Comparison of ENCODE assay signal across 17 cellular contexts in the genomic region with DNA sequence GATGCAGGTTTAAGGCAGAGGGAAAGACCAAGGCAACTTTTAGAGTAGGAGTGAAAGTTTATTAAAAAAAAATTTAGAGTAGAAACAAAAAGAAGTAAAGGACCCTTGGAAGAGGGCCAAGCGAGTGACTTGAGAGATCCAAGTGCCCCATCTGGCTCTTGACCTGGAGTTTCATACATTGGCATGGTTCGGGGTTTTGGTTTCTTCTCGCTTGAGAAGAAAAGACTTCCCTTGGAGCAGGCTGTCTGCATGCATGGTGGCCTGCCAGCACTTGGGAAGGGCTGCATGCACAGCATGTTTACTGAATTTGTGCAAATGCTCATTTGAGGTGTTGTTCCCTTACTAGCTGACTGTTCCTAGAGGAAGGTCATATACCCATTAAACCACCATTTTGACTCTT. TPM values are rescaled to one million over a fixed set of nuclear protein-coding genes. Genes with fewer than 3 reads are reported as not detected.
A peak's percentile ranks its signal among the peaks of the same experiment; 100 is the strongest.
DNase-seq lines count a peak whose midpoint lies in the region; ATAC-seq and TF ChIP-seq lines count a peak whose summit lies in the region.
"Had no signal": no experiment of that assay in that cellular context is flagged by ENCODE, and none has a peak within 500 bp of the region (broad histone marks: within the 10 kb centered on the region; RNA-seq: fewer than 3 reads in every experiment).

No MANE protein-coding gene starts in this region.

- H3K27ac Mint-ChIP-seq in chondrocyte (ENCODE audit: unreplicated experiment): peak overlapping the region; percentile 7
- no peak overlapping the region for H3K27ac Mint-ChIP-seq in immature natural killer cell
- H3K27ac Mint-ChIP-seq: CD4-positive, CD25-positive, alpha-beta regulatory T cell; CD8-positive, alpha-beta T cell had no signal

- TF ChIP-seq CTCF in chondrocyte (IDR thresholded peaks at IDR 0.05) (no peak), spleen (IDR thresholded peaks at IDR 0.05 in 8 of 11, conservative IDR thresholded peaks at IDR 0.05 in 3 of 11) (no peak)

- WGBS in right cardiac atrium: 63% methylated on average over 3 of the region's 3 CpGs
- WGBS in spleen, 5 donors: 74 to 86% (median 83%) methylated on average over 3 of the region's 3 CpGs

- H3K4me3 ChIP-seq in right cardiac atrium (ENCODE audit: low read length) (no peak overlapping the region), spleen (no peak overlapping the region)
- H3K4me3 ChIP-seq: BLaER1 had no signal

- H3K9me3 ChIP-seq in right cardiac atrium (ENCODE audit: control insufficient read depth, low read length): no peaks in the 10 kb centered on the region
- no peaks in the 10 kb centered on the region for H3K9me3 ChIP-seq in spleen
- H3K9me3 ChIP-seq: BLaER1, Caco-2 had no signal

- no peak overlapping the region for H3K4me3 Mint-ChIP-seq in chondrocyte (ENCODE audit: unreplicated experiment)
- H3K4me3 Mint-ChIP-seq in immature natural killer cell: no peak overlapping the region
- H3K4me3 Mint-ChIP-seq: CD4-positive, CD25-positive, alpha-beta regulatory T cell; CD8-positive, alpha-beta T cell had no signal

- H3K4me1 ChIP-seq in right cardiac atrium (ENCODE audit: control insufficient read depth, insufficient read depth, low read length): no peaks in the 10 kb centered on the region
- no peaks in the 10 kb centered on the region for H3K4me1 ChIP-seq in spleen

- H3K36me3 Mint-ChIP-seq in chondrocyte (ENCODE audit: low read depth) (no peaks in the 10 kb centered on the region), immature natural killer cell (peaks cover 0 to 4% (median 0%) of the 10 kb centered on the region in 3 donors)
- H3K36me3 Mint-ChIP-seq: CD4-positive, CD25-positive, alpha-beta regulatory T cell; CD8-positive, alpha-beta T cell had no signal

- H3K36me3 ChIP-seq in spleen: no peaks in the 10 kb centered on the region
- H3K36me3 ChIP-seq: BLaER1 had no signal

- TF ChIP-seq POLR2A in spleen (IDR thresholded peaks at IDR 0.05): no peak

- DNase-seq in right cardiac atrium (peak in 2 of 3 donors; percentile 55 to 56), Right ventricle myocardium superior (no peak), chondrocyte (ENCODE audit: low spot score) (no peak), spleen (peak; percentile 50), immature natural killer cell (no peak)
- DNase-seq in stimulated activated CD8-positive, alpha-beta memory T cell treated with anti-CD3 and anti-CD28 coated beads, Interleukin-4, amount 100 ng/mL, for 48 hours: no peak
- DNase-seq: Caco-2; CD4-positive, CD25-positive, alpha-beta regulatory T cell; CD8-positive, alpha-beta T cell; DMS53; DMS79 treated with DMSO at 0.1 percent for 48 hours; GOT3; H7; HCEC 1CT had no signal

- H3K27ac ChIP-seq in right cardiac atrium (ENCODE audit: low read length) (no peak overlapping the region), spleen (no peak overlapping the region)
- H3K27ac ChIP-seq: BLaER1, C4-2B had no signal

- H3K27me3 ChIP-seq in right cardiac atrium (ENCODE audit: control insufficient read depth, insufficient read depth) (no peaks in the 10 kb centered on the region), spleen (replicated peaks in 1 of 7) (no peaks in the 10 kb centered on the region)
- H3K27me3 ChIP-seq: BLaER1 had no signal

- H3K9me3 Mint-ChIP-seq in chondrocyte (ENCODE audit: low read depth): no peaks in the 10 kb centered on the region
- peaks cover 0 to 2% (median 0%) of the 10 kb centered on the region in 6 donors for H3K9me3 Mint-ChIP-seq in immature natural killer cell
- H3K9me3 Mint-ChIP-seq: CD4-positive, CD25-positive, alpha-beta regulatory T cell; CD8-positive, alpha-beta T cell had no signal

- H3K27me3 Mint-ChIP-seq in chondrocyte (ENCODE audit: low read depth) (no peaks in the 10 kb centered on the region), immature natural killer cell (ENCODE audit: low read depth in 3 of 3) (peaks cover 0 to 5% (median 4%) of the 10 kb centered on the region in 3 donors)

- intact Hi-C loops in right cardiac atrium (cut with DNase I): no loop called here
- intact Hi-C loops in Right ventricle myocardium superior (cut with DNase I): no loop called here
- intact Hi-C loops in spleen (cut with DNase I; ENCODE audit: low total_unique reads): no loop called here

- no peak for ATAC-seq in right cardiac atrium
- ATAC-seq in Right ventricle myocardium superior (ENCODE audit: poor library complexity): no peak
- ATAC-seq: CD8-positive, alpha-beta T cell had no signal

- H3K4me1 Mint-ChIP-seq in chondrocyte (ENCODE audit: low read depth) (peaks cover 51% of the 10 kb centered on the region), immature natural killer cell (no peaks in the 10 kb centered on the region)
- H3K4me1 Mint-ChIP-seq: CD4-positive, CD25-positive, alpha-beta regulatory T cell had no signal

RNA-seq across cellular contexts. Expression of gene ADO, which starts 8.8 kb away (rescaled TPM):
- total RNA-seq in right cardiac atrium (10 to 100 TPM; 21.8 to 30.9 (median 25.5) TPM), Right ventricle myocardium superior (16.0 TPM), chondrocyte (27.8 to 35.8 TPM (median 29.1 TPM) in 3 replicates), spleen (10 to 100 TPM; 16.3 to 21.2 (median 19.7) TPM)
- polyA plus RNA-seq in right cardiac atrium (12.7 TPM), spleen (10 to 100 TPM in 2 of 3 donors, 1 to 10 TPM in 1; 9.0 to 12.9 (median 10.3) TPM), immature natural killer cell (1 to 10 TPM; 1.0 to 5.0 (median 2.3) TPM)

RNA-seq across cellular contexts. Expression of gene EGR2, which starts 20.4 kb away (rescaled TPM):
- 1 to 10 TPM in 3 of 4 donors, under 1 TPM in 1; 0.54 to 4.7 (median 1.6) TPM for total RNA-seq in right cardiac atrium
- polyA plus RNA-seq in right cardiac atrium: 13.7 TPM
- total RNA-seq in Right ventricle myocardium superior: 0.19 TPM
- total RNA-seq in chondrocyte: 11.7 to 17.8 TPM (median 11.9 TPM) in 3 replicates
- 10 to 100 TPM in 2 of 7 donors, 1 to 10 TPM in 4, under 1 TPM in 1; 0.94 to 16.8 (median 3.3) TPM for total RNA-seq in spleen
- polyA plus RNA-seq in spleen: 1 to 10 TPM; 1.5 to 6.3 (median 3.1) TPM
- under 1 TPM; 0.28 to 0.80 (median 0.29) TPM for polyA plus RNA-seq in immature natural killer cell
- total RNA-seq: G401 had no signal

Comparison
In these comparisons a context has a peak if more than half of its experiments do, and no peak if none do; other contexts are left out.
1. DNase-seq: peak in right cardiac atrium (2 of 3) and spleen (single experiment); none in Right ventricle myocardium superior (single experiment), chondrocyte (single experiment), stimulated activated CD8-positive, alpha-beta memory T cell treated with anti-CD3 and anti-CD28 coated beads, Interleukin-4, amount 100 ng/mL, for 48 hours (single experiment) and immature natural killer cell (0 of 3).